ENCODE assay signal across 17 cellular contexts in the genomic region with DNA sequence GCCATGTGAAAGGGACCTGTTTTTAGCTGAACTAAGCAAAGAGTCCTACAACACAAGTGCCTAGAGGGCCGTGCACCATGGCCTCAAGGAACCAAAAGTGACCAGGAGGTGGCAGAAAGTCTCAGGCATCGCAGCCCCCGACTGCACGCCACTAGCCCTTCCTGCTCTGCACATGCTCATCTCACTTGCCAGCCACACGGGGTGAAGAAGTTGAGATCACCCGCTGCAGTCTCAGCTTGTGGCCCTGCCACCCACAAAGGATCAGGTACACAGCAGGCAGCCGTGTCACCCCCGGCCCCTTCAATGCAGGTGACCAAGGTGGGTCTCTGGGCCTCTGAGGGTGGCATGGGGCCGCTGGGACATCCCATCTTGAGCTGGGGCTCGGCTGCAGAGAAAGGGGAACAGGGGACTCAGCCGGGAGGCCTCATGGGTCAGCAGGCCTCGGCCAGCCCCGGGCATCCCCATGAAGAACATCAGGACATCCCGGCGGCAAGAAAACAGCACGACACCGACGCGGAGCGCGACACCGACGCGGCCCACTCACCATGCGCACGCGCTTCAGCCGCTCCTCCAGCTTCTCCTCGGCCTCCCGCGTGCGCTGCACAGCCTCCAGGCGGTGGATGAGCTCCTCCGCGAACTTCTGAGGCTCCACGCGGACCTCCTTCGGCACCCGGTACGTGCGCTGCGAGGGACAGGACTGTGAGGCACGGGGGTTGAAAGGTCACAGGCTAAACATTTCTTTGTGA. TPM values are rescaled to one million over a fixed set of nuclear protein-coding genes. Genes with fewer than 3 reads are reported as not detected.
DNase-seq lines count a peak whose midpoint lies in the region; ATAC-seq and TF ChIP-seq lines count a peak whose summit lies in the region.
"Had no signal": no experiment of that assay in that cellular context is flagged by ENCODE, and none has a peak within 500 bp of the region (broad histone marks: within the 10 kb centered on the region; RNA-seq: fewer than 3 reads in every experiment).

No MANE protein-coding gene starts in this region.

- H3K4me2 ChIP-seq in GM23248 (ENCODE audit: unreplicated experiment) = no peak overlapping the region

- H2AFZ ChIP-seq in GM23248 = no peak overlapping the region

- H3K4me3 ChIP-seq in GM23248 (no peak overlapping the region), left lung (no peak overlapping the region)
- H3K4me3 ChIP-seq: SJSA1 had no signal

- 89 to 90% methylated on average over 38 to 42 of the region's 43 CpGs for WGBS in GM23248 (ENCODE audit: low coverage in 1 of 2, low lambda C conversion rate in 2 of 2, missing lambda C conversion rate in 2 of 2), 2 experiments

- H3K36me3 ChIP-seq in GM23248 (ENCODE audit: low read depth) (no peaks in the 10 kb centered on the region), left lung (peaks cover 0 to 86% of the 10 kb centered on the region in 2 donors)

- H3K27ac ChIP-seq in GM23248 (no peak overlapping the region), left lung (no peak overlapping the region)
- H3K27ac ChIP-seq: SJSA1 had no signal

- no peak for TF ChIP-seq CTCF in left lung (IDR thresholded peaks at IDR 0.05)

- no peaks in the 10 kb centered on the region for H4K20me1 ChIP-seq in GM23248 (ENCODE audit: insufficient read depth)

- H3F3A ChIP-seq in GM23248 (ENCODE audit: insufficient read depth) = no peaks in the 10 kb centered on the region

- no peak overlapping the region for H3K9ac ChIP-seq in GM23248

- no peaks in the 10 kb centered on the region for H3K27me3 ChIP-seq in GM23248 (replicated peaks; ENCODE audit: insufficient read depth)
- H3K27me3 ChIP-seq in left lung = no peaks in the 10 kb centered on the region
- H3K27me3 ChIP-seq: SJSA1 had no signal

- H3K79me2 ChIP-seq in GM23248 (ENCODE audit: insufficient read depth) = no peaks in the 10 kb centered on the region

- DNase-seq in ACHN (peak; percentile 30), GM23248 (peak; percentile 15), UCSD-AML1 (lab: John Stamatoyannopoulos, UW; ENCODE audit: unreplicated experiment) (peak; percentile 45), left lung (no peak), KG1 (lab: John Stamatoyannopoulos, UW) (no peak), GF-D8 (lab: John Stamatoyannopoulos, UW) (no peak), cardiac septum (ENCODE audit: low spot score) (no peak), anterior cingulate cortex (lab: John Stamatoyannopoulos, UW) (no peak)
- DNase-seq: activated CD4-positive, alpha-beta T cell treated with anti-CD3 and anti-CD28 coated beads for 4 hours; cortex of kidney; foreskin melanocyte; GDM1; NCI-H510A treated with DMSO at 0.1 percent for 48 hours; stimulated activated CD4-positive, alpha-beta T cell treated with anti-CD3 and anti-CD28 coated beads, Interleukin-15, amount 100 ng/mL, for 24 hours had no signal

- no peaks in the 10 kb centered on the region for H3K9me3 ChIP-seq in GM23248 (ENCODE audit: low read depth)
- H3K9me3 ChIP-seq in left lung = no peaks in the 10 kb centered on the region
- H3K9me3 ChIP-seq: SJSA1 had no signal

- peak; percentile 27 for ATAC-seq in left lung

- intact Hi-C loops in left lung (cut with DNase I) (no loop called here), cardiac septum (cut with DNase I) (no loop called here)

- H3K4me1 ChIP-seq in GM23248 (ENCODE audit: insufficient read depth) (no peaks in the 10 kb centered on the region), left lung (no peaks in the 10 kb centered on the region)
- H3K4me1 ChIP-seq: SJSA1 had no signal

- in situ Hi-C loops in ACHN (cut with HindIII; ENCODE audit: low pct_ligation_motif_present, low pct_unique_long_range_greater_than_20kb, low sequenced_read_pairs) (no loop called here), GM23248 (cut with MboI) (no loop called here)

- no peaks in the 10 kb centered on the region for H3K9me2 ChIP-seq in GM23248 (ENCODE audit: insufficient read depth)

RNA-seq across cellular contexts. Expression of gene PDIA2, which starts 21.0 kb away (rescaled TPM):
- not detected in 2 replicates for total RNA-seq in GM23248 (2014; rRNA removed; shearing (Covaris generic))
- polyA plus RNA-seq in GM23248 (2016; fragmentation: Nextera tagmentation; extraction: Ambion mirVana) = not detected in 2 replicates
- under 1 TPM; 0.32 to 0.60 TPM for total RNA-seq in left lung
- 0.81 TPM for total RNA-seq in cardiac septum
- total RNA-seq: kidney epithelial cell, osteocyte, SJSA1 had no signal

RNA-seq across cellular contexts. Expression of gene ARHGDIG, which starts 23.5 kb away (rescaled TPM):
- 0.65 TPM in 1 of 2 replicates, not detected in the other for total RNA-seq in GM23248 (2014; rRNA removed; shearing (Covaris generic))
- 0.38 and 0.40 TPM in 2 replicates for polyA plus RNA-seq in GM23248 (2016; fragmentation: Nextera tagmentation; extraction: Ambion mirVana)
- 1 to 10 TPM; 1.0 to 1.1 TPM for total RNA-seq in left lung
- total RNA-seq in cardiac septum = 2.8 TPM
- total RNA-seq: SJSA1 had no signal

RNA-seq across cellular contexts. Expression of gene RGS11, which starts 28.2 kb away (rescaled TPM):
- total RNA-seq in GM23248 (2014; rRNA removed; shearing (Covaris generic)) = 2.4 and 7.0 TPM in 2 replicates
- 4.4 and 4.5 TPM in 2 replicates for polyA plus RNA-seq in GM23248 (2016; fragmentation: Nextera tagmentation; extraction: Ambion mirVana)
- total RNA-seq in left lung (1 to 10 TPM; 3.9 to 8.3 TPM), cardiac septum (31.4 TPM)
- total RNA-seq: kidney epithelial cell, SJSA1 had no signal

RNA-seq across cellular contexts. Expression of gene AXIN1, which starts 48.6 kb away (rescaled TPM):
- total RNA-seq in GM23248 (2014; rRNA removed; shearing (Covaris generic)) = 25.5 and 27.1 TPM in 2 replicates
- polyA plus RNA-seq in GM23248 (2016; fragmentation: Nextera tagmentation; extraction: Ambion mirVana) = 3.0 and 3.3 TPM in 2 replicates
- 10 to 100 TPM; 21.7 to 22.7 TPM for total RNA-seq in left lung
- total RNA-seq in cardiac septum = 13.5 TPM

Comparison
In these comparisons a context has a peak if more than half of its experiments do, and no peak if none do; other contexts are left out.
1. DNase-seq: peak in ACHN (single experiment), GM23248 (single experiment) and UCSD-AML1 (single experiment); none in left lung (0 of 2), KG1 (single experiment), GF-D8 (single experiment), cardiac septum (single experiment) and anterior cingulate cortex (0 of 58).